8 cellular contexts compared by ENCODE assay signal in the genomic region with DNA sequence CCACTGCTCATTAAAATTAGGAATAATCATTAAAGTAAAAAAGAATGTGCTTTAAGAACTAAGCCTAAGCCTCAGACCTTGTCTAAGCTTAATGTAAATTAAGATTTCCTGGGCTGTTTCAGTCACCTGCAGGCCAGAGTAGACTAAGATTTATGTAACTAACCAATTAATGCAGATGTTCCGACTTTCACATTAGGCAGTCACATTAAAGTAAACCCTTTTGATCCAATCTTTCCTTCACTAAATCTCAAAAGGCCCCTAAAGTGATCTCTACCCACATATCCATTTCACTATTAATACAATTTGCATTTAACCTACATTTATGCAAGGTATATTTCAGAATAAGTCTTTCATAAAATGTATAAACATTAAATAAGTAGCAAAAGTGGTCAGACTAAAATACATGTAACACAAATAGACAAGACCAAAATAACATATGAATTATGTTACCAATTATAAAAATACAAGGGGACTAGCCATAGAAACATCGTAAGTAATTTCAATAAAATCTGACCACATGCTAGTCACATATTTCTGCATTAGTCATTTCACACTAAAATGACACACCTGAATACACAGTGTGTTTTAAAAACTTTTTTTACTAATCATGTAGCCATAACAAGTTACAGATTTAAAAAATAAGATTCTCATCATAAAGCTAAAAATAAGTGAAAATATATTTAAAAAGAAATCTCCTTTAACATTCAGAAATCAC. TPM values are rescaled to one million over a fixed set of nuclear protein-coding genes. Genes with fewer than 3 reads are reported as not detected.
DNase-seq lines count a peak whose midpoint lies in the region; ATAC-seq and TF ChIP-seq lines count a peak whose summit lies in the region.

No MANE protein-coding gene starts in this region.

- H3K27me3 Mint-ChIP-seq in CD4-positive, alpha-beta T cell: no peaks in the 10 kb centered on the region

- no peak for ATAC-seq in CD4-positive, alpha-beta T cell (ENCODE audit: poor library complexity)
- peak; percentile 44 for ATAC-seq in GM21423 (IDR thresholded peaks at IDR 0.05; ENCODE audit: unreplicated experiment)
- ATAC-seq in aorta (ENCODE audit: low FRiP score): no peak

- peaks cover 40% of the 10 kb centered on the region for H4K20me1 ChIP-seq in OCI-LY3 (ENCODE audit: insufficient read depth, low read length)
- peaks cover 64% of the 10 kb centered on the region for H4K20me1 ChIP-seq in hepatocyte (ENCODE audit: insufficient read depth, poor library complexity, severe bottlenecking)

- H3K79me2 ChIP-seq in OCI-LY3 (ENCODE audit: low read length): peaks cover 100% of the 10 kb centered on the region
- H3K79me2 ChIP-seq in hepatocyte: peaks cover 100% of the 10 kb centered on the region

- H3K4me3 ChIP-seq in OCI-LY3 (ENCODE audit: low read length) (peak overlapping the region; percentile 99), hepatocyte (no peak overlapping the region), aorta (ENCODE audit: low read length in 2 of 2) (no peak overlapping the region)

- H3K4me3 Mint-ChIP-seq in CD4-positive, alpha-beta T cell: peak overlapping the region; percentile 96

- CTCF ChIA-PET in CD4-positive, alpha-beta T cell (lab: Charles Lee): interaction anchor here (2.3 kb wide), 1 partner anchor 8 kb away, joined by 6 read pairs; the partner anchor contains the start of gene NR3C1

- WGBS in hepatocyte (ENCODE audit: low lambda C conversion rate, missing lambda C conversion rate): 81% methylated on average over 2 of the region's 2 CpGs
- 63 to 69% methylated on average over 2 of the region's 2 CpGs for WGBS in aorta, 2 donors

- H3K9me2 ChIP-seq in hepatocyte (replicated peaks; ENCODE audit: insufficient read depth): no peaks in the 10 kb centered on the region

- H3K36me3 ChIP-seq in OCI-LY3 (replicated peaks; ENCODE audit: low read depth, low read length): peaks cover 29% of the 10 kb centered on the region
- H3K36me3 ChIP-seq in hepatocyte (replicated peaks; ENCODE audit: insufficient read depth, low read depth): no peaks in the 10 kb centered on the region
- no peaks in the 10 kb centered on the region for H3K36me3 ChIP-seq in aorta (ENCODE audit: control insufficient read depth in 1 of 2, insufficient read depth in 2 of 2, low read length in 1 of 2)

- no peak for DNase-seq in CD4-positive, alpha-beta T cell
- DNase-seq in hepatocyte (ENCODE audit: low spot score): no peak
- DNase-seq in EL: no peak
- no peak for DNase-seq in aorta
- DNase-seq in AG08395 (ENCODE audit: low spot score): no peak
- no peak for DNase-seq in activated CD8-positive, alpha-beta memory T cell treated with anti-CD3 and anti-CD28 coated beads for 24 hours

- H3K36me3 Mint-ChIP-seq in CD4-positive, alpha-beta T cell (ENCODE audit: low read depth): peaks cover 52% of the 10 kb centered on the region

- H2AFZ ChIP-seq in OCI-LY3 (ENCODE audit: low read depth, low read length): no peak overlapping the region
- H2AFZ ChIP-seq in hepatocyte: no peak overlapping the region

- H3K9me3 Mint-ChIP-seq in CD4-positive, alpha-beta T cell: no peaks in the 10 kb centered on the region

- POLR2A ChIA-PET in CD4-positive, alpha-beta T cell (lab: Charles Lee): interaction anchor here (1.3 kb wide), 1 partner anchor 9 kb away, joined by 3 read pairs; no protein-coding TSS in a partner anchor

- intact Hi-C loops in CD4-positive, alpha-beta T cell (cut with DNase I, micrococcal nuclease): loop anchor here in 1 of 2 experiments (2.0 kb wide), 1 partner anchor 15 kb away; no protein-coding TSS in a partner anchor
- intact Hi-C loops in aorta (cut with DNase I): no loop called here

- peaks cover 84% of the 10 kb centered on the region for H3K4me1 Mint-ChIP-seq in CD4-positive, alpha-beta T cell (ENCODE audit: low read depth)

- peak overlapping the region; percentile 86 for H3K9ac ChIP-seq in OCI-LY3 (ENCODE audit: low read length)

- no peaks in the 10 kb centered on the region for H3K27me3 ChIP-seq in CD4-positive, alpha-beta T cell (ENCODE audit: control insufficient read depth, insufficient read depth, low read length)
- H3K27me3 ChIP-seq in OCI-LY3 (ENCODE audit: low read depth, low read length): no peaks in the 10 kb centered on the region
- H3K27me3 ChIP-seq in hepatocyte: no peaks in the 10 kb centered on the region
- H3K27me3 ChIP-seq in aorta (ENCODE audit: control insufficient read depth in 1 of 2, insufficient read depth in 2 of 2, low read length in 1 of 2): no peaks in the 10 kb centered on the region

- H3K4me1 ChIP-seq in OCI-LY3 (ENCODE audit: low read length) (peaks cover 36% of the 10 kb centered on the region), hepatocyte (ENCODE audit: insufficient read depth) (peaks cover 6% of the 10 kb centered on the region), aorta (ENCODE audit: control insufficient read depth in 1 of 2, insufficient read depth in 2 of 2, low read length in 2 of 2) (peaks cover 8 to 9% of the 10 kb centered on the region in 2 donors)

- no peaks in the 10 kb centered on the region for H3K9me3 ChIP-seq in CD4-positive, alpha-beta T cell (ENCODE audit: control insufficient read depth, low read length)
- no peaks in the 10 kb centered on the region for H3K9me3 ChIP-seq in OCI-LY3 (ENCODE audit: insufficient read depth, low read length)
- H3K9me3 ChIP-seq in hepatocyte (ENCODE audit: low read depth): no peaks in the 10 kb centered on the region
- H3K9me3 ChIP-seq in aorta (ENCODE audit: control insufficient read depth, low read length): no peaks in the 10 kb centered on the region

- no peak overlapping the region for H3K27ac ChIP-seq in CD4-positive, alpha-beta T cell (ENCODE audit: low read depth, low read length)
- H3K27ac ChIP-seq in OCI-LY3 (ENCODE audit: low read length) (peak overlapping the region; percentile 98), hepatocyte (no peak overlapping the region), aorta (ENCODE audit: low read depth in 1 of 2, low read length in 2 of 2) (no peak overlapping the region)

- no peak overlapping the region for H3K27ac Mint-ChIP-seq in CD4-positive, alpha-beta T cell

- H3K4me2 ChIP-seq in OCI-LY3 (ENCODE audit: low read length): peak overlapping the region; percentile 75
- peak overlapping the region; percentile 93 for H3K4me2 ChIP-seq in hepatocyte

- TF ChIP-seq CTCF in CD4-positive, alpha-beta T cell (IDR thresholded peaks at IDR 0.05): no peak
- TF ChIP-seq CTCF in OCI-LY3 (IDR thresholded peaks at IDR 0.05; ENCODE audit: low read depth, low read length): no peak
- no peak for TF ChIP-seq CTCF in hepatocyte (IDR thresholded peaks at IDR 0.05; ENCODE audit: poor library complexity)

RNA-seq across cellular contexts. Expression of gene NR3C1, which starts 7.7 kb away (rescaled TPM):
- total RNA-seq in CD4-positive, alpha-beta T cell: 100 to 1,000 TPM; 168 to 191 TPM
- total RNA-seq in hepatocyte (53.2 and 60.5 TPM in 2 replicates), aorta (100 to 1,000 TPM in 1 of 2 donors, 10 to 100 TPM in 1; 61.2 to 105 TPM)
- polyA plus RNA-seq in hepatocyte (41.0 and 55.4 TPM in 2 replicates), aorta (10 to 100 TPM; 16.0 to 16.8 TPM)
